Comparison of ENCODE assay signal across 21 cellular contexts in genomic region chr21:31803039-31804007, GRCh38.
"Had no signal": no experiment of that assay in that cellular context is flagged by ENCODE, and none has a peak within 500 bp of the region (broad histone marks: within the 10 kb centered on the region; RNA-seq: fewer than 3 reads in every experiment).

No MANE protein-coding gene starts in this region.

- H3K36me3 Mint-ChIP-seq: activated naive CD4-positive, alpha-beta T cell treated with anti-CD3 and anti-CD28 coated beads, Interleukin-2, amount 10 ng/mL, durations not matched to agents 7 days and 5 days had no signal

- H3K4me3 Mint-ChIP-seq: activated naive CD4-positive, alpha-beta T cell treated with anti-CD3 and anti-CD28 coated beads, Interleukin-2, amount 10 ng/mL, durations not matched to agents 7 days and 5 days; effector memory CD8-positive, alpha-beta T cell; naive thymus-derived CD4-positive, alpha-beta T cell had no signal

- ATAC-seq: effector memory CD8-positive, alpha-beta T cell; gastrocnemius medialis; heart left ventricle; left colon; mucosa of descending colon; naive thymus-derived CD4-positive, alpha-beta T cell; right cardiac atrium had no signal

- FAIRE-seq: small intestine had no signal

- H3K27ac Mint-ChIP-seq: activated naive CD4-positive, alpha-beta T cell treated with anti-CD3 and anti-CD28 coated beads, Interleukin-2, amount 10 ng/mL, durations not matched to agents 7 days and 5 days; effector memory CD8-positive, alpha-beta T cell had no signal

- H3K4me1 Mint-ChIP-seq: activated naive CD4-positive, alpha-beta T cell treated with anti-CD3 and anti-CD28 coated beads, Interleukin-2, amount 10 ng/mL, durations not matched to agents 7 days and 5 days had no signal

- H3K9me3 Mint-ChIP-seq: activated naive CD4-positive, alpha-beta T cell treated with anti-CD3 and anti-CD28 coated beads, Interleukin-2, amount 10 ng/mL, durations not matched to agents 7 days and 5 days; effector memory CD8-positive, alpha-beta T cell had no signal

- DNase-seq: activated CD4-positive, CD25-positive, alpha-beta regulatory T cell treated with anti-CD3 and anti-CD28 coated beads, Interleukin-2, amount 50 U/mL, for 72 hours; activated naive CD4-positive, alpha-beta T cell treated with anti-CD3 and anti-CD28 coated beads, Interleukin-2, amount 10 ng/mL, durations not matched to agents 7 days and 5 days; dermis blood vessel endothelial cell; effector memory CD8-positive, alpha-beta T cell; gastrocnemius medialis; heart left ventricle; left colon; mucosa of descending colon; naive thymus-derived CD4-positive, alpha-beta T cell; occipital lobe; right cardiac atrium; small intestine; stimulated activated CD4-positive, alpha-beta T cell treated with anti-CD3 and anti-CD28 coated beads, Interleukin-4, amount 100 ng/mL, for 24 hours; stimulated activated naive CD4-positive, alpha-beta T cell; substantia nigra; T-helper 1 cell; T1000 had no signal

- H3K36me3 ChIP-seq: ascending aorta, breast epithelium, gastrocnemius medialis, heart left ventricle, prostate gland, tibial nerve had no signal

- H3K27me3 ChIP-seq: ascending aorta, breast epithelium, tibial nerve had no signal

- H3K4me3 ChIP-seq: ascending aorta, breast epithelium, gastrocnemius medialis, heart left ventricle, mucosa of descending colon, prostate gland, tibial nerve had no signal
